8 cellular contexts compared by ENCODE assay signal in genomic region chr14:60561845-60562746, GRCh38. TPM values are rescaled to one million over a fixed set of nuclear protein-coding genes. Genes with fewer than 3 reads are reported as not detected.
A peak's percentile ranks its signal among the peaks of the same experiment; 100 is the strongest.
DNase-seq lines count a peak whose midpoint lies in the region; ATAC-seq and TF ChIP-seq lines count a peak whose summit lies in the region.

No MANE protein-coding gene starts in this region.

- H3K27me3 Mint-ChIP-seq in activated CD4-positive, alpha-beta memory T cell treated with anti-CD3 and anti-CD28 coated beads, Interleukin-2, amount 10 ng/mL, durations not matched to agents 7 days and 5 days: peaks cover 5% of the 10 kb centered on the region

- no peaks in the 10 kb centered on the region for H3K4me1 ChIP-seq in cardiac muscle cell (ENCODE audit: low read depth)

- DNase-seq in AML-193 (lab: John Stamatoyannopoulos, UW): peak; percentile 35 to 48
- peak; percentile 35 for DNase-seq in NCI-H2171 (lab: John Stamatoyannopoulos, UW)
- DNase-seq in activated CD4-positive, alpha-beta memory T cell treated with anti-CD3 and anti-CD28 coated beads, Interleukin-2, amount 10 ng/mL, durations not matched to agents 7 days and 5 days: peak; percentile 32
- DNase-seq in cardiac muscle cell (ENCODE audit: low read depth in 1 of 2, low spot score in 1 of 2): peak; percentile 79 to 81
- DNase-seq in putamen (ENCODE audit: low spot score): peak; percentile 41
- no peak for DNase-seq in GF-D8 (lab: John Stamatoyannopoulos, UW)

- H3K9me3 Mint-ChIP-seq in activated CD4-positive, alpha-beta memory T cell treated with anti-CD3 and anti-CD28 coated beads, Interleukin-2, amount 10 ng/mL, durations not matched to agents 7 days and 5 days: no peaks in the 10 kb centered on the region

- H3K36me3 ChIP-seq in cardiac muscle cell: no peaks in the 10 kb centered on the region

- POLR2A ChIA-PET in activated CD4-positive, alpha-beta memory T cell treated with anti-CD3 and anti-CD28 coated beads, Interleukin-2, amount 10 ng/mL, durations not matched to agents 7 days and 5 days (lab: Charles Lee): no interaction called here

- H3K27ac ChIP-seq in cardiac muscle cell: no peak overlapping the region

- no peak overlapping the region for H3K27ac Mint-ChIP-seq in activated CD4-positive, alpha-beta memory T cell treated with anti-CD3 and anti-CD28 coated beads, Interleukin-2, amount 10 ng/mL, durations not matched to agents 7 days and 5 days

- no peak overlapping the region for H3K4me3 ChIP-seq in cardiac muscle cell

- H3K27me3 ChIP-seq in cardiac muscle cell: no peaks in the 10 kb centered on the region

- ATAC-seq in GM18502 (IDR thresholded peaks at IDR 0.05; ENCODE audit: poor library complexity, unreplicated experiment) (peak; percentile 78), HG03097 (IDR thresholded peaks at IDR 0.05; ENCODE audit: low FRiP score, unreplicated experiment) (peak; percentile 65)

- CTCF ChIA-PET in activated CD4-positive, alpha-beta memory T cell treated with anti-CD3 and anti-CD28 coated beads, Interleukin-2, amount 10 ng/mL, durations not matched to agents 7 days and 5 days (lab: Charles Lee): interaction anchor here (0.7 to 1.0 kb wide), 3 partner anchors 46 to 213 kb away, joined by 3 to 4 read pairs (median 3); no protein-coding TSS in a partner anchor

- H3K36me3 Mint-ChIP-seq in activated CD4-positive, alpha-beta memory T cell treated with anti-CD3 and anti-CD28 coated beads, Interleukin-2, amount 10 ng/mL, durations not matched to agents 7 days and 5 days (ENCODE audit: low read depth): no peaks in the 10 kb centered on the region

- H3K4me1 Mint-ChIP-seq in activated CD4-positive, alpha-beta memory T cell treated with anti-CD3 and anti-CD28 coated beads, Interleukin-2, amount 10 ng/mL, durations not matched to agents 7 days and 5 days: no peaks in the 10 kb centered on the region

- no peak overlapping the region for H3K4me3 Mint-ChIP-seq in activated CD4-positive, alpha-beta memory T cell treated with anti-CD3 and anti-CD28 coated beads, Interleukin-2, amount 10 ng/mL, durations not matched to agents 7 days and 5 days

- peak; percentile 74 for TF ChIP-seq CTCF in cardiac muscle cell (IDR thresholded peaks at IDR 0.05; ENCODE audit: low read depth, low read length)

- no peaks in the 10 kb centered on the region for H3K9me3 ChIP-seq in cardiac muscle cell (ENCODE audit: low read depth)

RNA-seq across cellular contexts. Expression of gene SIX6, which starts 53.1 kb away (rescaled TPM):
- total RNA-seq in activated CD4-positive, alpha-beta memory T cell treated with anti-CD3 and anti-CD28 coated beads, Interleukin-2, amount 10 ng/mL, durations not matched to agents 7 days and 5 days: not detected
- total RNA-seq in cardiac muscle cell: not detected in 2 replicates
- not detected in 2 replicates for polyA plus RNA-seq in cardiac muscle cell
